Comparison of ENCODE assay signal across 1 cellular context in the genomic region with DNA sequence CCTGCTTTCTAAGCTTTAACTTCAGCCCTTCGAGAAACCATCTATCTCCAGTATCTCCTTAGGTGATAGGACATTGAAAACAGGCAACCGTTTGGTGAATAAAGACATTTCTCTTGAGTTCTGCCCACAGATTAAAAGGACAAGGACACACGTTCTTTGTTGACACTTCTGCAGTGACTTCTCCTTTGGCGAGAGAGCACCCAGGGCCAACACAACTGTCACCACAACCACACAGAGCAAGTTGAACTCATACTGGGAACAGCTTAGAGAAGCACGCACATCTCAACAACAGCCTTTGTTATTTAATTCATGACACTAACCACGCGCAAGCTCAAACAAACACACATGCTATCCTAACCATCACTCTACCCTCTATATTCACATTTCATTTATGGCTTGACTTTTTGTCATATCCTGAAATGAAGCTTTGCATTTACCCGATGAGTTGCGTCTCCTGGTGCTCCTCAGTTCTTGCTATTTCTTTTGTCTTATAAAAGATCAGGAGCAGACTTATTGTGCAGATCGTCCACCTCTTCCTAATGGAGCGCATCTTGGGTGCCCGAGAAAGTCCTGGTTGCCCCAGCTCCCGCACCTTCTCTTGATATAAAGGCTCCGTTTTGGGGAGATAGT.
TF ChIP-seq lines count a peak whose summit lies in the region.

No MANE protein-coding gene starts in this region.

TF ChIP-seq in K562, 482 proteins besides CTCF, POLR2A, EP300 and RAD21 (continued from another document):
- TF ChIP-seq BRF2 (IDR thresholded peaks at IDR 0.05; ENCODE audit: borderline replicate concordance, insufficient read depth, insufficient read length): no peak
